1 cellular context compared by ENCODE assay signal in the genomic region with DNA sequence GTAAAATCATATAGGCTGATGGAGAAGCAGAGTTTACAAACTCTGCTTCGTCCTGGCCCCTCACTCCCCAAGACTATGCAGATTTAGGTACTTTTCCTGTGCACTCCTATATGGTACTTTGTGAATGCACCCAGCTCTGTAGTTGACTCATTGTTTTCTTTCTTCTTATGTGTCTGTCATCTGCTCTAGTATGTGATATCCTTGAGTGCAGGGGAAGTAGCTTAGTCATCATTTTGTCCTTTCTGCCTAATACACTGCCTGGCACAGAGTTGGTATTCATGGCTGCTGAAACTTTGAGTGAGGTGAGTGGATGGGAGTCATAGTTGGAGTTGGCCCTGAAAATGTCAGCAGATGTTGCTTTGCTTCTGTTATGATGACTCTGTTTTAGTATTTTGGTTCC.
TF ChIP-seq lines count a peak whose summit lies in the region.

No MANE protein-coding gene starts in this region.

TF ChIP-seq in IMR-90, 13 proteins besides CTCF, POLR2A, EP300 and RAD21:
- peak; percentile 44 for TF ChIP-seq MAFK (IDR thresholded peaks at IDR 0.05; ENCODE audit: low read depth, low read length)
- TF ChIP-seq, protein P1, sequence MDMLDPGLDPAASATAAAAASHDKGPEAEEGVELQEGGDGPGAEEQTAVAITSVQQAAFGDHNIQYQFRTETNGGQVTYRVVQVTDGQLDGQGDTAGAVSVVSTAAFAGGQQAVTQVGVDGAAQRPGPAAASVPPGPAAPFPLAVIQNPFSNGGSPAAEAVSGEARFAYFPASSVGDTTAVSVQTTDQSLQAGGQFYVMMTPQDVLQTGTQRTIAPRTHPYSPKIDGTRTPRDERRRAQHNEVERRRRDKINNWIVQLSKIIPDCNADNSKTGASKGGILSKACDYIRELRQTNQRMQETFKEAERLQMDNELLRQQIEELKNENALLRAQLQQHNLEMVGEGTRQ (IDR thresholded peaks at IDR 0.05; ENCODE audit: low read depth, low read length), result no peak
- TF ChIP-seq SMC3 (IDR thresholded peaks at IDR 0.05; ENCODE audit: low read depth, low read length), result no peak
TF ChIP-seq in IMR-90: peak in this region for 1.
